In genomic region chr14:40616579-40616978, GRCh38 we compare ENCODE assay signal across 19 cellular contexts.
A peak's percentile ranks its signal among the peaks of the same experiment; 100 is the strongest.
DNase-seq lines count a peak whose midpoint lies in the region; FAIRE-seq and TF ChIP-seq lines count a peak whose summit lies in the region.
"Had no signal": no experiment of that assay in that cellular context is flagged by ENCODE, and none has a peak within 500 bp of the region (broad histone marks: within the 10 kb centered on the region; RNA-seq: fewer than 3 reads in every experiment).

No MANE protein-coding gene starts in this region.

- no peak overlapping the region for H2BK12ac ChIP-seq in H9 (ENCODE audit: insufficient read length, low read depth, low read length)
- H2BK12ac ChIP-seq in H1 (ENCODE audit: low read depth, low read length) = no peak overlapping the region

- H3K4me3 ChIP-seq in HUES64 (ENCODE audit: low read length) (no peak overlapping the region), H1 (ENCODE audit: extremely low read depth in 1 of 4, insufficient read depth in 2 of 4, low read depth in 3 of 4, low read length in 4 of 4) (peak overlapping the region in 1 of 4 experiments; percentile 2; a peak in 1 of 8 replicates), iPS-20b (ENCODE audit: low read length) (peak overlapping the region; percentile 18; the same call in 1 of the 2 replicates), MG63 (no peak overlapping the region)
- H3K4me3 ChIP-seq: A549 had no signal

- no peak overlapping the region for H2BK15ac ChIP-seq in H9 (ENCODE audit: low read depth, low read length)
- no peak overlapping the region for H2BK15ac ChIP-seq in H1 (ENCODE audit: low read length)

- no CpG with 5 or more reads among the region's 3 CpGs for WGBS in H9 (ENCODE audit: extremely low coverage, insufficient read length, low lambda C conversion rate)
- WGBS in HUES64 = no CpG with 5 or more reads among the region's 3 CpGs
- WGBS in H1 (ENCODE audit: extremely low coverage in 1 of 2, insufficient coverage in 1 of 2, insufficient read length in 1 of 2, insufficient replicate concordance in 2 of 2, low coverage in 1 of 2, low lambda C conversion rate in 2 of 2, missing lambda C conversion rate in 1 of 2), 2 experiments = 19% methylated on average over 3 of the region's 3 CpGs; no CpG with 5 or more reads in 1 of the 2 experiments

- H3K4me2 ChIP-seq in H9 (ENCODE audit: insufficient read depth, insufficient read length, low read length) (no peak overlapping the region), H1 (ENCODE audit: insufficient read depth in 1 of 2, low read depth in 2 of 2, low read length in 2 of 2) (no peak overlapping the region)
- H3K4me2 ChIP-seq: A549 had no signal

- no peak overlapping the region for H3T11ph ChIP-seq in H9 (ENCODE audit: low read length)

- H3K36me3 ChIP-seq in HUES64 (ENCODE audit: insufficient read depth, low read length) (no peaks in the 10 kb centered on the region), H1 (ENCODE audit: control insufficient read depth in 2 of 4, insufficient read depth in 4 of 4, low read length in 3 of 4) (no peaks in the 10 kb centered on the region; a peak in 1 of 8 replicates), iPS-20b (ENCODE audit: insufficient read depth, low read depth, low read length) (no peaks in the 10 kb centered on the region), MG63 (no peaks in the 10 kb centered on the region)

- H2AFZ ChIP-seq in H9 (ENCODE audit: low read length) = no peak overlapping the region
- no peak overlapping the region for H2AFZ ChIP-seq in H1 (ENCODE audit: low read length)

- TF ChIP-seq CTCF in H9 (conservative IDR thresholded peaks at IDR 0.05) (no peak), H1 (IDR thresholded peaks at IDR 0.05; ENCODE audit: control extremely low read depth in 1 of 3, insufficient read depth in 1 of 3, low read depth in 1 of 3, low read length in 3 of 3) (no peak)

- H2BK20ac ChIP-seq in H9 (ENCODE audit: low read depth, low read length, poor library complexity, severe bottlenecking) = no peak overlapping the region
- H2BK20ac ChIP-seq in H1 (ENCODE audit: low read length) = no peak overlapping the region

- H3K79me1 ChIP-seq in H9 (ENCODE audit: insufficient read depth, low read depth, low read length, poor library complexity, severe bottlenecking) (no peaks in the 10 kb centered on the region), H1 (ENCODE audit: low read depth, low read length) (no peaks in the 10 kb centered on the region)

- H2AK5ac ChIP-seq in H9 (ENCODE audit: insufficient read length, low read length) (no peak overlapping the region), H1 (ENCODE audit: low read depth, low read length) (no peak overlapping the region)

- no peaks in the 10 kb centered on the region for H3K9me3 ChIP-seq in H9 (ENCODE audit: control insufficient read depth, low read depth, low read length)
- no peaks in the 10 kb centered on the region for H3K9me3 ChIP-seq in HUES64 (ENCODE audit: insufficient read depth, low read depth, low read length)
- H3K9me3 ChIP-seq in H1 (ENCODE audit: insufficient read depth in 2 of 2, low read depth in 1 of 2, low read length in 1 of 2) = no peaks in the 10 kb centered on the region
- no peaks in the 10 kb centered on the region for H3K9me3 ChIP-seq in iPS-20b (ENCODE audit: insufficient read depth, low read depth, low read length)
- H3K9me3 ChIP-seq in MG63 = no peaks in the 10 kb centered on the region
- H3K9me3 ChIP-seq: A549 had no signal

- no peaks in the 10 kb centered on the region for H3K27me3 ChIP-seq in H9 (ENCODE audit: insufficient read depth, low read length)
- no peaks in the 10 kb centered on the region for H3K27me3 ChIP-seq in HUES64 (ENCODE audit: insufficient read depth, low read length)
- H3K27me3 ChIP-seq in H1 (replicated peaks in 1 of 4; ENCODE audit: control insufficient read depth in 3 of 4, extremely low read depth in 1 of 4, insufficient read depth in 3 of 4, low read length in 3 of 4) = no peaks in the 10 kb centered on the region
- H3K27me3 ChIP-seq in iPS-20b (ENCODE audit: insufficient read depth, low read length) = no peaks in the 10 kb centered on the region
- H3K27me3 ChIP-seq in MG63 = no peaks in the 10 kb centered on the region

- H3K4me1 Mint-ChIP-seq in H9 = peaks cover 34 to 41% of the 10 kb centered on the region in 2 experiments
- H3K4me1 Mint-ChIP-seq: CD4-positive, CD25-positive, alpha-beta regulatory T cell had no signal

- FAIRE-seq in H1 (lab: Jason Lieb, UNC) (no peak), H54 (lab: Jason Lieb, UNC) (no peak)
- FAIRE-seq: G401.6, GM12892 had no signal

- H4K5ac ChIP-seq in H9 (ENCODE audit: insufficient read length, low read depth, low read length) = no peak overlapping the region
- H4K5ac ChIP-seq in H1 (ENCODE audit: insufficient read length, low read depth, low read length) = peak overlapping the region; percentile 86

- H4K91ac ChIP-seq in H9 (ENCODE audit: insufficient read length, low read depth, low read length) (no peak overlapping the region), H1 (replicated peaks; ENCODE audit: insufficient read length, low read length) (no peak overlapping the region)

- H3K14ac ChIP-seq in H9 (ENCODE audit: insufficient read depth, low read length) (no peak overlapping the region), H1 (ENCODE audit: insufficient read length) (no peak overlapping the region)

- H2BK5ac ChIP-seq in H9 (ENCODE audit: insufficient read length, low read length) (no peak overlapping the region), H1 (ENCODE audit: low read depth, low read length) (no peak overlapping the region)

- TF ChIP-seq EP300 in H1 (IDR thresholded peaks at IDR 0.05; ENCODE audit: borderline replicate concordance in 1 of 2, low read depth in 2 of 2, low read length in 2 of 2) = no peak

- no peaks in the 10 kb centered on the region for H3K27me3 Mint-ChIP-seq in H9 (ENCODE audit: low read depth)
- H3K27me3 Mint-ChIP-seq: CD4-positive, CD25-positive, alpha-beta regulatory T cell had no signal

- H3K36me3 Mint-ChIP-seq in H9 (ENCODE audit: insufficient read depth in 1 of 3, low read depth in 3 of 3) = no peaks in the 10 kb centered on the region
- H3K36me3 Mint-ChIP-seq: CD4-positive, CD25-positive, alpha-beta regulatory T cell; CD8-positive, alpha-beta T cell had no signal

- H3K9ac ChIP-seq in H9 (ENCODE audit: extremely low read depth, insufficient read length, low read length) = no peak overlapping the region
- H3K9ac ChIP-seq in HUES64 (ENCODE audit: low read depth, low read length) = no peak overlapping the region
- no peak overlapping the region for H3K9ac ChIP-seq in H1 (replicated peaks in 1 of 4; ENCODE audit: extremely low read depth in 1 of 4, low read depth in 3 of 4, low read length in 3 of 4)
- H3K9ac ChIP-seq in iPS-20b (ENCODE audit: low read depth, low read length) = no peak overlapping the region

- H3K27ac ChIP-seq in H9 (ENCODE audit: insufficient read length, low read depth, low read length) (no peak overlapping the region), HUES64 (ENCODE audit: low read depth, low read length) (peak overlapping the region; percentile 48), H1 (ENCODE audit: low read depth, low read length) (no peak overlapping the region), iPS-20b (ENCODE audit: low read length) (peak overlapping the region; percentile 31)
- H3K27ac ChIP-seq: A549 had no signal

- no peak overlapping the region for H2BK120ac ChIP-seq in H9 (ENCODE audit: low read depth, low read length, poor library complexity, severe bottlenecking)
- H2BK120ac ChIP-seq in H1 (replicated peaks; ENCODE audit: low read depth, low read length) = no peak overlapping the region

- no peak for TF ChIP-seq RAD21 in H1 (IDR thresholded peaks at IDR 0.05 in 1 of 2, conservative IDR thresholded peaks at IDR 0.05 in 1 of 2; ENCODE audit: low read depth in 2 of 2, low read length in 2 of 2)

- no peaks in the 10 kb centered on the region for H3K23me2 ChIP-seq in H9 (ENCODE audit: insufficient read length, low read depth, low read length, poor library complexity, severe bottlenecking)
- H3K23me2 ChIP-seq in H1 (ENCODE audit: low read depth, low read length) = no peaks in the 10 kb centered on the region

- no peak for DNase-seq in H9
- DNase-seq in H1 (ENCODE audit: low read depth in 1 of 2, low spot score in 2 of 2) = no peak
- no peak for DNase-seq in activated CD8-positive, alpha-beta memory T cell treated with anti-CD3 and anti-CD28 coated beads for 24 hours
- DNase-seq in UCSD-AML1 (lab: John Stamatoyannopoulos, UW; ENCODE audit: unreplicated experiment) = no peak
- DNase-seq in H54 (ENCODE audit: insufficient read length, low spot score) = no peak
- DNase-seq in MG63 = no peak
- DNase-seq: 8988T; C1 segment of cervical spinal cord; Caco-2; CD4-positive, CD25-positive, alpha-beta regulatory T cell; CD8-positive, alpha-beta T cell; DMS153; DND-41; HCEC 1CT had no signal

- POLR2A ChIA-PET in H1 (lab: Charles Lee; ENCODE audit: partially characterized antibody) = no interaction called here

- no peaks in the 10 kb centered on the region for H3K79me2 ChIP-seq in H9 (ENCODE audit: insufficient read depth, low read length)
- H3K79me2 ChIP-seq in H1 (ENCODE audit: control insufficient read depth in 1 of 2, insufficient read depth in 2 of 2, low read length in 2 of 2) = no peaks in the 10 kb centered on the region

- CTCF ChIA-PET in H1 (lab: Charles Lee; ENCODE audit: partially characterized antibody) = no interaction called here

- H3K23ac ChIP-seq in H9 (ENCODE audit: insufficient read length, low read depth, low read length) = no peak overlapping the region
- H3K23ac ChIP-seq in H1 (ENCODE audit: insufficient read length) = no peak overlapping the region

- H3K18ac ChIP-seq in H9 (ENCODE audit: insufficient read length, low read depth, low read length) (no peak overlapping the region), H1 (ENCODE audit: extremely low read depth, low read length) (no peak overlapping the region)

- H3K9me3 Mint-ChIP-seq in H9 = no peaks in the 10 kb centered on the region

- H4K8ac ChIP-seq in H9 (replicated peaks; ENCODE audit: insufficient read length, low read depth, low read length) (no peak overlapping the region), H1 (ENCODE audit: extremely low read depth, insufficient read depth, low read length) (no peak overlapping the region)

- H3K4me1 ChIP-seq in H9 (ENCODE audit: insufficient read depth, low read length) = no peaks in the 10 kb centered on the region; the same call in 1 of the 2 replicates
- H3K4me1 ChIP-seq in HUES64 (ENCODE audit: insufficient read depth, low read length) = peaks cover 42% of the 10 kb centered on the region
- peaks cover 0 to 14% (median 0%) of the 10 kb centered on the region in 4 experiments; a peak in 2 of 7 replicates for H3K4me1 ChIP-seq in H1 (replicated peaks in 1 of 4; ENCODE audit: control insufficient read depth in 3 of 4, insufficient read depth in 4 of 4, low read length in 3 of 4)
- peaks cover 24% of the 10 kb centered on the region; the same call in 1 of the 2 replicates for H3K4me1 ChIP-seq in iPS-20b (ENCODE audit: insufficient read depth, low read length)
- H3K4me1 ChIP-seq: A549, Caco-2 had no signal

- H4K20me1 ChIP-seq in H9 (ENCODE audit: control insufficient read depth, insufficient read depth, insufficient read length) (no peaks in the 10 kb centered on the region), H1 (replicated peaks in 1 of 2; ENCODE audit: control insufficient read depth in 1 of 2, insufficient read depth in 2 of 2, low read length in 2 of 2) (no peaks in the 10 kb centered on the region)

- no peak overlapping the region for H3K4me3 Mint-ChIP-seq in H9
- H3K4me3 Mint-ChIP-seq: CD4-positive, CD25-positive, alpha-beta regulatory T cell; CD8-positive, alpha-beta T cell had no signal

- no peak for TF ChIP-seq POLR2A in H1 (IDR thresholded peaks at IDR 0.05; ENCODE audit: control extremely low read depth in 1 of 2, low read depth in 2 of 2, low read length in 2 of 2)
- no peak for TF ChIP-seq POLR2A in H54 (IDR thresholded peaks at IDR 0.05; ENCODE audit: low read depth, low read length)

- H3K4ac ChIP-seq in H9 (ENCODE audit: low read depth, low read length) (no peak overlapping the region), H1 (replicated peaks; ENCODE audit: insufficient read length, low read depth, low read length) (no peak overlapping the region)

- peak overlapping the region in 2 of 3 experiments; percentile 58 to 90; a peak in 4 of 7 replicates for H3K27ac Mint-ChIP-seq in H9
- H3K27ac Mint-ChIP-seq: CD4-positive, CD25-positive, alpha-beta regulatory T cell; CD8-positive, alpha-beta T cell had no signal

- H3K56ac ChIP-seq in H9 (ENCODE audit: insufficient read length, low read depth, low read length) = no peak overlapping the region
- H3K56ac ChIP-seq in H1 (replicated peaks; ENCODE audit: insufficient read length, low read depth, low read length) = no peak overlapping the region

Comparison
In these comparisons a context has a peak if more than half of its experiments do, and no peak if none do; other contexts are left out.
1. H3K27ac ChIP-seq: peak in HUES64 (single experiment) and iPS-20b (single experiment); none in H9 (single experiment) and H1 (single experiment).